Comparison of ENCODE assay signal across 1 cellular context in the genomic region with DNA sequence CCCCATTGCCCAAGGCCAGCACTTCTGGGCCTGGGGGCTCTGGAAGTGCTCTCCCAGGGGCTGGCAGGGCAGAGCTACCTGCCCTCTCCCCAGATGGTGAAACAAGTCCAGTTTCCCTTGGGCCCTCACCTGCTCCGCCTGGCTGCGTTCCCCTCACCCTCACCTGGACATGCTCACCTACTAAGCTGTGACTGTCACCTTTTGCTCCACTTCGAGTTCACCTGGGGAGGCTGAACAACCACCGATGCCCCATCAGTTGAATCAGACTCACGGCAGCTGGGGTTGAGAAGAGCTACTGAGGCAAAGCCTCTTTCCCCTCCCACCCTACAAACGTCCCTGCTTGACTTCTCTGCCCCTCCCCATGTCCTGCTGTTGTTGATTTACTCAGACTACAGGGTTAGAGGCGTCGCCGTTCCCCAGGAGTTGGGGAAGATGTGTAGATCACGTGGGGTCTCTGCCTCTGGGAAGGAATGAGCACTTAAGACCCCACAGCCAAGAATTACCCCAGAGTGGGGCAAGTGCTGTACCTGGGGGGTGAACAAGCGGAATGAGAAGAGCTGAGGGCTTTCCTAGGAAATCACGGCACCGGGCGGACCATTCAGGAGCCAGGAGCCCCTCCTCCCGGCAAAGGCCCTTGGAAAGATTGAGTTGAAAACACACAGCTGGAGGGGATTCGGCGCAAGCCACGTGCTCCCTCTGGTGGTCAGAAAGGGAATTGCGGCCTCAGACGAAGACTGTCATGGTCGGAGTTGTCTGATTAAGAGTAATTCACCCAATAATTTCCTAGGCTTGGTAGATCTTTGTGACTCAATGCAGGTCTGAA.
TF ChIP-seq lines count a peak whose summit lies in the region.

No MANE protein-coding gene starts in this region.

TF ChIP-seq in H1, 55 proteins besides CTCF, POLR2A, EP300 and RAD21:
- TF ChIP-seq TEAD4 (IDR thresholded peaks at IDR 0.05; ENCODE audit: low read depth, low read length): no peak
- TF ChIP-seq E2F6 (IDR thresholded peaks at IDR 0.05): peak; percentile 54; the same call in 1 of the 2 replicates
- TF ChIP-seq CBX5 (IDR thresholded peaks at IDR 0.05; ENCODE audit: low read depth, low read length): no peak
- no peak for TF ChIP-seq BCL11A (IDR thresholded peaks at IDR 0.05; ENCODE audit: low read depth in 2 of 2, low read length in 2 of 2)
- TF ChIP-seq KDM4A (IDR thresholded peaks at IDR 0.05; ENCODE audit: low read depth, low read length, severe bottlenecking): no peak
- TF ChIP-seq FOSL1 (IDR thresholded peaks at IDR 0.05; ENCODE audit: insufficient read depth, low read depth, low read length): no peak
- no peak for TF ChIP-seq RNF2 (IDR thresholded peaks at IDR 0.05; ENCODE audit: borderline replicate concordance, low read depth, low read length, missing control alignments, poor library complexity, severe bottlenecking)
- TF ChIP-seq TCF12 (IDR thresholded peaks at IDR 0.05; ENCODE audit: low read depth, low read length): peak; percentile 66; the same call in 1 of the 2 replicates
- TF ChIP-seq BRCA1 (IDR thresholded peaks at IDR 0.05; ENCODE audit: low read depth, low read length): no peak
- TF ChIP-seq, protein P1, sequence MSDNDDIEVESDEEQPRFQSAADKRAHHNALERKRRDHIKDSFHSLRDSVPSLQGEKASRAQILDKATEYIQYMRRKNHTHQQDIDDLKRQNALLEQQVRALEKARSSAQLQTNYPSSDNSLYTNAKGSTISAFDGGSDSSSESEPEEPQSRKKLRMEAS (IDR thresholded peaks at IDR 0.05): peak; percentile 52; the same call in 1 of the 2 replicates
- TF ChIP-seq SIRT6 (IDR thresholded peaks at IDR 0.05; ENCODE audit: low read length): no peak
- TF ChIP-seq JUND (IDR thresholded peaks at IDR 0.05; ENCODE audit: low read length): no peak
- TF ChIP-seq POU5F1 (IDR thresholded peaks at IDR 0.05; ENCODE audit: low read depth, low read length): no peak
- TF ChIP-seq YY1 (IDR thresholded peaks at IDR 0.05; ENCODE audit: low read depth, low read length): 0 out of 2 replicates have a peak, but pooled peaks have one; percentile 53
- no peak for TF ChIP-seq ASH2L (IDR thresholded peaks at IDR 0.05; ENCODE audit: low read length)
- TF ChIP-seq SIN3A (conservative IDR thresholded peaks at IDR 0.05 in 1 of 2, IDR thresholded peaks at IDR 0.05 in 1 of 2; ENCODE audit: low read depth in 1 of 2, low read length in 2 of 2): peak in 1 of 2 experiments; percentile 43; a peak in 1 of 4 replicates
- no peak for TF ChIP-seq SP2 (IDR thresholded peaks at IDR 0.05; ENCODE audit: low read length)
- no peak for TF ChIP-seq EGR1 (IDR thresholded peaks at IDR 0.05; ENCODE audit: borderline replicate concordance, low read depth, low read length)
- no peak for TF ChIP-seq HDAC6 (IDR thresholded peaks at IDR 0.05; ENCODE audit: low read depth, low read length)
- TF ChIP-seq SP1 (IDR thresholded peaks at IDR 0.05; ENCODE audit: low read depth, low read length): no peak
